Comparison of ENCODE assay signal across 20 cellular contexts in genomic region chr15:70054884-70055387, GRCh38. TPM values are rescaled to one million over a fixed set of nuclear protein-coding genes. Genes with fewer than 3 reads are reported as not detected.
A peak's percentile ranks its signal among the peaks of the same experiment; 100 is the strongest.
DNase-seq lines count a peak whose midpoint lies in the region; ATAC-seq and TF ChIP-seq lines count a peak whose summit lies in the region.
"Had no signal": no experiment of that assay in that cellular context is flagged by ENCODE, and none has a peak within 500 bp of the region (broad histone marks: within the 10 kb centered on the region; RNA-seq: fewer than 3 reads in every experiment).

No MANE protein-coding gene starts in this region.

- intact Hi-C loops in aorta (cut with DNase I), result no loop called here

- H3K4me3 ChIP-seq in endodermal cell (ENCODE audit: low read length) (no peak overlapping the region), neutrophil (ENCODE audit: low read depth in 1 of 2, low read length in 1 of 2) (no peak overlapping the region), aorta (ENCODE audit: low read length in 2 of 2) (no peak overlapping the region)
- H3K4me3 ChIP-seq: breast epithelium, MG63 had no signal

- H3K36me3 ChIP-seq in endodermal cell (ENCODE audit: control insufficient read depth, insufficient read depth, low read length) (peaks cover 90% of the 10 kb centered on the region), neutrophil (peaks cover 100% of the 10 kb centered on the region), aorta (ENCODE audit: control insufficient read depth in 1 of 2, insufficient read depth in 2 of 2, low read length in 1 of 2) (peaks cover 0 to 19% of the 10 kb centered on the region in 2 donors)

- H3K4me3 Mint-ChIP-seq in stimulated activated naive CD8-positive, alpha-beta T cell treated with anti-CD3 and anti-CD28 coated beads, Interleukin-15, amount 100 ng/mL, for 72 hours, result no peak overlapping the region
- H3K4me3 Mint-ChIP-seq in endodermal cell, result no peak overlapping the region
- no peak overlapping the region for H3K4me3 Mint-ChIP-seq in activated naive CD8-positive, alpha-beta T cell treated with anti-CD3 and anti-CD28 coated beads for 36 hours
- H3K4me3 Mint-ChIP-seq: activated T-helper 17 cell treated with anti-CD3 and anti-CD28 coated beads, Interleukin-2, amount 50 U/mL, for 72 hours; H9; naive B cell had no signal

- H3K9me3 ChIP-seq in endodermal cell (ENCODE audit: control insufficient read depth, low read length), result no peaks in the 10 kb centered on the region
- H3K9me3 ChIP-seq in neutrophil, result no peaks in the 10 kb centered on the region
- no peaks in the 10 kb centered on the region for H3K9me3 ChIP-seq in aorta (ENCODE audit: control insufficient read depth, low read length)
- H3K9me3 ChIP-seq: breast epithelium, MG63 had no signal

- H3K36me3 Mint-ChIP-seq in endodermal cell (ENCODE audit: low read depth), result peaks cover 85% of the 10 kb centered on the region
- peaks cover 23% of the 10 kb centered on the region for H3K36me3 Mint-ChIP-seq in activated naive CD8-positive, alpha-beta T cell treated with anti-CD3 and anti-CD28 coated beads for 36 hours

- no peak for DNase-seq in stimulated activated naive CD8-positive, alpha-beta T cell treated with anti-CD3 and anti-CD28 coated beads, Interleukin-15, Interleukin-2, amounts not matched to agents 100 U/mL and 50 U/mL, for 24 hours
- DNase-seq in stimulated activated naive CD8-positive, alpha-beta T cell treated with anti-CD3 and anti-CD28 coated beads, Interleukin-15, amount 100 ng/mL, for 72 hours, result no peak
- no peak for DNase-seq in endodermal cell
- DNase-seq in aorta, result peak; percentile 28 to 54
- no peak for DNase-seq in activated naive CD8-positive, alpha-beta T cell treated with anti-CD3 and anti-CD28 coated beads for 36 hours
- DNase-seq in DMS153 treated with DMSO at 0.1 percent for 48 hours (lab: John Stamatoyannopoulos, UW; ENCODE audit: unreplicated experiment), result no peak
- DNase-seq: cortex of kidney; H9; mesenchymal stem cell; MG63; naive B cell; NCI-H1417 treated with DMSO at 0.1 percent for 48 hours; NCI-H524 treated with DMSO at 0.1 percent for 48 hours; stimulated activated CD4-positive, alpha-beta T cell treated with anti-CD3 and anti-CD28 coated beads, Interleukin-15, amount 100 ng/mL, for 24 hours; T-helper 9 cell had no signal

- peak; percentile 10 for ATAC-seq in stimulated activated naive CD8-positive, alpha-beta T cell treated with anti-CD3 and anti-CD28 coated beads, Interleukin-15, Interleukin-2, amounts not matched to agents 100 U/mL and 50 U/mL, for 24 hours
- no peak for ATAC-seq in stimulated activated naive CD8-positive, alpha-beta T cell treated with anti-CD3 and anti-CD28 coated beads, Interleukin-15, amount 100 ng/mL, for 72 hours
- ATAC-seq in aorta (ENCODE audit: low FRiP score) (no peak), GM18870 (IDR thresholded peaks at IDR 0.05; ENCODE audit: unreplicated experiment) (no peak)
- ATAC-seq: activated T-helper 17 cell treated with anti-CD3 and anti-CD28 coated beads, Interleukin-2, amount 50 U/mL, for 72 hours; right cardiac atrium had no signal

- H3K27me3 ChIP-seq in endodermal cell (ENCODE audit: control insufficient read depth, insufficient read depth, low read length, poor library complexity, severe bottlenecking), result no peaks in the 10 kb centered on the region
- no peaks in the 10 kb centered on the region for H3K27me3 ChIP-seq in neutrophil
- H3K27me3 ChIP-seq in aorta (ENCODE audit: control insufficient read depth in 1 of 2, insufficient read depth in 2 of 2, low read length in 1 of 2), result no peaks in the 10 kb centered on the region
- H3K27me3 ChIP-seq: breast epithelium, MG63 had no signal

- no peak for TF ChIP-seq CTCF in endodermal cell (conservative IDR thresholded peaks at IDR 0.05)
- TF ChIP-seq CTCF in neutrophil (IDR thresholded peaks at IDR 0.05), result no peak

- 88 to 92% methylated on average over 17 to 18 of the region's 18 CpGs for WGBS in endodermal cell (ENCODE audit: insufficient coverage in 1 of 2, insufficient read length in 1 of 2), 2 experiments
- WGBS in aorta, 2 donors, result 87 to 92% methylated on average over 18 of the region's 18 CpGs

- no peaks in the 10 kb centered on the region for H3K9me3 Mint-ChIP-seq in stimulated activated naive CD8-positive, alpha-beta T cell treated with anti-CD3 and anti-CD28 coated beads, Interleukin-15, amount 100 ng/mL, for 72 hours
- no peaks in the 10 kb centered on the region for H3K9me3 Mint-ChIP-seq in endodermal cell
- H3K9me3 Mint-ChIP-seq in activated naive CD8-positive, alpha-beta T cell treated with anti-CD3 and anti-CD28 coated beads for 36 hours, result no peaks in the 10 kb centered on the region
- H3K9me3 Mint-ChIP-seq: activated T-helper 17 cell treated with anti-CD3 and anti-CD28 coated beads, Interleukin-2, amount 50 U/mL, for 72 hours; H9; naive B cell had no signal

- H3K4me1 Mint-ChIP-seq in stimulated activated naive CD8-positive, alpha-beta T cell treated with anti-CD3 and anti-CD28 coated beads, Interleukin-15, amount 100 ng/mL, for 72 hours, result no peaks in the 10 kb centered on the region
- no peaks in the 10 kb centered on the region for H3K4me1 Mint-ChIP-seq in endodermal cell
- H3K4me1 Mint-ChIP-seq in activated naive CD8-positive, alpha-beta T cell treated with anti-CD3 and anti-CD28 coated beads for 36 hours, result no peaks in the 10 kb centered on the region
- H3K4me1 Mint-ChIP-seq: H9 had no signal

- peak overlapping the region in 1 of 2 donors; percentile 68 for H3K27ac Mint-ChIP-seq in stimulated activated naive CD8-positive, alpha-beta T cell treated with anti-CD3 and anti-CD28 coated beads, Interleukin-15, amount 100 ng/mL, for 72 hours
- peak overlapping the region; percentile 78 for H3K27ac Mint-ChIP-seq in endodermal cell
- H3K27ac Mint-ChIP-seq in activated naive CD8-positive, alpha-beta T cell treated with anti-CD3 and anti-CD28 coated beads for 36 hours, result no peak overlapping the region
- H3K27ac Mint-ChIP-seq: activated T-helper 17 cell treated with anti-CD3 and anti-CD28 coated beads, Interleukin-2, amount 50 U/mL, for 72 hours had no signal

- H3K9ac ChIP-seq in endodermal cell (ENCODE audit: extremely low read depth, low read length, poor library complexity, severe bottlenecking), result no peak overlapping the region

- no peaks in the 10 kb centered on the region for H3K27me3 Mint-ChIP-seq in stimulated activated naive CD8-positive, alpha-beta T cell treated with anti-CD3 and anti-CD28 coated beads, Interleukin-15, amount 100 ng/mL, for 72 hours
- H3K27me3 Mint-ChIP-seq in endodermal cell (ENCODE audit: insufficient read depth), result no peaks in the 10 kb centered on the region
- no peaks in the 10 kb centered on the region for H3K27me3 Mint-ChIP-seq in activated naive CD8-positive, alpha-beta T cell treated with anti-CD3 and anti-CD28 coated beads for 36 hours
- H3K27me3 Mint-ChIP-seq: activated T-helper 17 cell treated with anti-CD3 and anti-CD28 coated beads, Interleukin-2, amount 50 U/mL, for 72 hours; naive B cell had no signal

- H3K4me1 ChIP-seq in endodermal cell (ENCODE audit: control insufficient read depth, insufficient read depth, low read length) (no peaks in the 10 kb centered on the region), neutrophil (ENCODE audit: control insufficient read depth in 1 of 2, insufficient read depth in 1 of 2, low read depth in 1 of 2, low read length in 1 of 2) (no peaks in the 10 kb centered on the region), aorta (ENCODE audit: control insufficient read depth in 1 of 2, insufficient read depth in 2 of 2, low read length in 2 of 2) (no peaks in the 10 kb centered on the region)
- H3K4me1 ChIP-seq: breast epithelium had no signal

- H3K27ac ChIP-seq in endodermal cell (ENCODE audit: low read depth, low read length) (no peak overlapping the region), neutrophil (peak overlapping the region; percentile 29), aorta (ENCODE audit: low read depth in 1 of 2, low read length in 2 of 2) (no peak overlapping the region)
- H3K27ac ChIP-seq: breast epithelium had no signal

RNA-seq across cellular contexts. Expression of gene TLE3, which starts 42.8 kb away (rescaled TPM):
- total RNA-seq in endodermal cell, result 10 to 100 TPM; 66.5 to 81.1 TPM
- polyA plus RNA-seq in endodermal cell (2013, experiment 1 of 2), result 51.9 TPM
- polyA plus RNA-seq in endodermal cell (2013, experiment 2 of 2), result 48.9 TPM
- total RNA-seq in aorta, result 10 to 100 TPM; 43.0 to 89.9 TPM
- polyA plus RNA-seq in aorta, result 10 to 100 TPM in 1 of 2 donors, 1 to 10 TPM in 1; 8.3 to 13.4 TPM
- 10 to 100 TPM; 70.8 to 71.6 TPM for total RNA-seq in activated naive CD8-positive, alpha-beta T cell treated with anti-CD3 and anti-CD28 coated beads for 36 hours

Comparison
In these comparisons a context has a peak if more than half of its experiments do, and no peak if none do; other contexts are left out.
1. DNase-seq: peak in aorta (2 of 2); none in stimulated activated naive CD8-positive, alpha-beta T cell treated with anti-CD3 and anti-CD28 coated beads, Interleukin-15, Interleukin-2, amounts not matched to agents 100 U/mL and 50 U/mL, for 24 hours (single experiment), stimulated activated naive CD8-positive, alpha-beta T cell treated with anti-CD3 and anti-CD28 coated beads, Interleukin-15, amount 100 ng/mL, for 72 hours (0 of 2), endodermal cell (single experiment), activated naive CD8-positive, alpha-beta T cell treated with anti-CD3 and anti-CD28 coated beads for 36 hours (single experiment) and DMS153 treated with DMSO at 0.1 percent for 48 hours (single experiment).